8 cellular contexts compared by ENCODE assay signal in genomic region chr16:56866955-56867830, GRCh38. TPM values are rescaled to one million over a fixed set of nuclear protein-coding genes. Genes with fewer than 3 reads are reported as not detected.
A peak's percentile ranks its signal among the peaks of the same experiment; 100 is the strongest.
DNase-seq lines count a peak whose midpoint lies in the region; ATAC-seq and TF ChIP-seq lines count a peak whose summit lies in the region.

No MANE protein-coding gene starts in this region.

- H3K4me3 ChIP-seq in AG04450 (ENCODE audit: low read depth, low read length) (no peak overlapping the region), GM06990 (replicated peaks; ENCODE audit: low read depth, low read length) (no peak overlapping the region), fibroblast of pulmonary artery (replicated peaks; ENCODE audit: low read depth, low read length) (no peak overlapping the region)

- H3K27me3 ChIP-seq in AG04450 (ENCODE audit: control insufficient read depth, insufficient read depth, low read length) (no peaks in the 10 kb centered on the region), GM06990 (replicated peaks; ENCODE audit: control insufficient read depth, insufficient read depth, low read length) (no peaks in the 10 kb centered on the region)

- H3K27me3 Mint-ChIP-seq in activated CD8-positive, alpha-beta T cell treated with anti-CD3 and anti-CD28 coated beads for 36 hours = no peaks in the 10 kb centered on the region
- no peaks in the 10 kb centered on the region for H3K27me3 Mint-ChIP-seq in neural crest cell (ENCODE audit: low read depth)

- H3K27ac Mint-ChIP-seq in activated CD8-positive, alpha-beta T cell treated with anti-CD3 and anti-CD28 coated beads for 36 hours = no peak overlapping the region
- H3K27ac Mint-ChIP-seq in neural crest cell (ENCODE audit: unreplicated experiment) = no peak overlapping the region

- H3K9me3 Mint-ChIP-seq in activated CD8-positive, alpha-beta T cell treated with anti-CD3 and anti-CD28 coated beads for 36 hours = no peaks in the 10 kb centered on the region
- H3K9me3 Mint-ChIP-seq in neural crest cell = no peaks in the 10 kb centered on the region

- POLR2A ChIA-PET in AG04450 (lab: Yijun Ruan, JAX) = no interaction called here
- POLR2A ChIA-PET in activated CD8-positive, alpha-beta T cell treated with anti-CD3 and anti-CD28 coated beads for 36 hours (lab: Charles Lee) = interaction anchor here (0.9 to 1.8 kb wide), 4 partner anchors 65 to 83 kb away, joined by 4 to 5 read pairs (median 4); partner anchors contain the start of gene HERPUD1

- peak; percentile 55 for ATAC-seq in activated CD8-positive, alpha-beta T cell treated with anti-CD3 and anti-CD28 coated beads for 36 hours
- ATAC-seq in HG03045 (IDR thresholded peaks at IDR 0.05; ENCODE audit: unreplicated experiment) = no peak

- H3K4me1 Mint-ChIP-seq in activated CD8-positive, alpha-beta T cell treated with anti-CD3 and anti-CD28 coated beads for 36 hours (ENCODE audit: low read depth) = peaks cover 11% of the 10 kb centered on the region
- H3K4me1 Mint-ChIP-seq in neural crest cell = peaks cover 5% of the 10 kb centered on the region

- DNase-seq in AG04450 (ENCODE audit: low read depth, low spot score) = no peak
- DNase-seq in GM06990 (ENCODE audit: extremely low read depth, insufficient read length) = no peak
- peak; percentile 68 for DNase-seq in NCI-H2107 (lab: John Stamatoyannopoulos, UW)
- peak; percentile 66 for DNase-seq in activated CD8-positive, alpha-beta T cell treated with anti-CD3 and anti-CD28 coated beads for 36 hours
- peak; percentile 82 for DNase-seq in fibroblast of pulmonary artery (ENCODE audit: low read depth)
- peak; percentile 47 for DNase-seq in neural crest cell (ENCODE audit: low read depth, low spot score)
- DNase-seq in mesenteric fat pad (ENCODE audit: low spot score) = no peak

- no peaks in the 10 kb centered on the region for H3K36me3 ChIP-seq in GM06990 (ENCODE audit: control insufficient read depth, insufficient read depth, low read length)

- intact Hi-C loops in activated CD8-positive, alpha-beta T cell treated with anti-CD3 and anti-CD28 coated beads for 36 hours (cut with micrococcal nuclease) = loop anchor here (1.0 to 5.0 kb wide), 2 partner anchors 70 to 84 kb away; no protein-coding TSS in a partner anchor

- no peaks in the 10 kb centered on the region for H3K36me3 Mint-ChIP-seq in activated CD8-positive, alpha-beta T cell treated with anti-CD3 and anti-CD28 coated beads for 36 hours (ENCODE audit: low read depth)
- H3K36me3 Mint-ChIP-seq in neural crest cell (ENCODE audit: low read depth) = no peaks in the 10 kb centered on the region

- H3K9me3 ChIP-seq in AG04450 (ENCODE audit: control insufficient read depth, insufficient read depth, low read length) = no peaks in the 10 kb centered on the region

- TF ChIP-seq CTCF in AG04450 (IDR thresholded peaks at IDR 0.05; ENCODE audit: low read depth, low read length) (peak; percentile 79), GM06990 (IDR thresholded peaks at IDR 0.05; ENCODE audit: insufficient read depth, low read length, poor library complexity, severe bottlenecking) (peak; percentile 56), fibroblast of pulmonary artery (IDR thresholded peaks at IDR 0.05; ENCODE audit: low read length, missing control alignments) (peak; percentile 72), neural crest cell (conservative IDR thresholded peaks at IDR 0.05) (peak; percentile 85)
- TF ChIP-seq CTCF in activated CD8-positive, alpha-beta T cell treated with anti-CD3 and anti-CD28 coated beads for 36 hours (IDR thresholded peaks at IDR 0.05) = peak; percentile 90

- no peak overlapping the region for H3K27ac ChIP-seq in AG04450 (ENCODE audit: low read depth, low read length)

- no peak overlapping the region for H3K4me3 Mint-ChIP-seq in activated CD8-positive, alpha-beta T cell treated with anti-CD3 and anti-CD28 coated beads for 36 hours
- no peak overlapping the region for H3K4me3 Mint-ChIP-seq in neural crest cell

- CTCF ChIA-PET in AG04450 (lab: Charles Lee) = interaction anchor here (0.5 to 4.2 kb wide), 37 partner anchors 8 to 611 kb away, joined by 3 to 33 read pairs (median 4); no protein-coding TSS in a partner anchor
- CTCF ChIA-PET in activated CD8-positive, alpha-beta T cell treated with anti-CD3 and anti-CD28 coated beads for 36 hours (lab: Charles Lee) = interaction anchor here (0.8 to 6.0 kb wide), 38 partner anchors 9 to 291 kb away, joined by 3 to 108 read pairs (median 4); partner anchors contain the start of genes CETP and NLRC5

RNA-seq across cellular contexts. Expression of gene SLC12A3, which starts 2.2 kb away (rescaled TPM):
- not detected in 2 replicates for polyA plus RNA-seq in AG04450 (2011; rRNA removed)
- not detected in 2 replicates for polyA minus RNA-seq in AG04450 (2011; rRNA and poly(A)+ RNA removed)
- not detected for total RNA-seq in activated CD8-positive, alpha-beta T cell treated with anti-CD3 and anti-CD28 coated beads for 36 hours
- total RNA-seq in neural crest cell (not detected in 2 replicates), mesenteric fat pad (not detected)

Comparison
In these comparisons a context has a peak if more than half of its experiments do, and no peak if none do; other contexts are left out.
1. DNase-seq: peak in NCI-H2107 (single experiment), activated CD8-positive, alpha-beta T cell treated with anti-CD3 and anti-CD28 coated beads for 36 hours (single experiment), fibroblast of pulmonary artery (single experiment) and neural crest cell (single experiment); none in AG04450 (single experiment), GM06990 (single experiment) and mesenteric fat pad (single experiment).
2. Peak in every context shown above with its lines, with median percentiles within 50 percentile points of each other: CTCF ChIP-seq.